Comparison of ENCODE assay signal across 19 cellular contexts in genomic region chr17:58215685-58216084, GRCh38. TPM values are rescaled to one million over a fixed set of nuclear protein-coding genes. Genes with fewer than 3 reads are reported as not detected.
A peak's percentile ranks its signal among the peaks of the same experiment; 100 is the strongest.
DNase-seq lines count a peak whose midpoint lies in the region; ATAC-seq and TF ChIP-seq lines count a peak whose summit lies in the region.
"Had no signal": no experiment of that assay in that cellular context is flagged by ENCODE, and none has a peak within 500 bp of the region (broad histone marks: within the 10 kb centered on the region; RNA-seq: fewer than 3 reads in every experiment).

No MANE protein-coding gene starts in this region.

- no peaks in the 10 kb centered on the region for H3K9me3 Mint-ChIP-seq in activated T-cell treated with anti-CD3 and anti-CD28 coated beads, Interleukin-2, amount 50 U/mL, for 4 hours
- H3K9me3 Mint-ChIP-seq: activated T-helper 2 cell treated with anti-CD3 and anti-CD28 coated beads, Interferon-gamma antibody, Interleukin-2, Interleukin-4, amounts not matched to agents 10 μg/mL and 5 μg/mL and 100 μg/mL, durations not matched to agents 14 hours and 24 hours and 36 hours; effector memory CD8-positive, alpha-beta T cell; H9 had no signal

- DNase-seq in NCI-H82 (lab: John Stamatoyannopoulos, UW) (peak; percentile 31), NCI-H82 treated with DMSO at 0.1 percent for 48 hours (lab: John Stamatoyannopoulos, UW; ENCODE audit: unreplicated experiment) (no peak), SK-MEL-5 (ENCODE audit: low read depth, low spot score) (peak; percentile 49), erythroblast (lab: John Stamatoyannopoulos, UW) (peak; percentile 22 to 28), RWPE1 (ENCODE audit: low spot score) (no peak)
- DNase-seq in activated T-cell treated with anti-CD3 and anti-CD28 coated beads, Interleukin-2, amount 50 U/mL, for 4 hours, result no peak
- DNase-seq: activated CD8-positive, alpha-beta T cell treated with anti-CD3 and anti-CD28 coated beads, Interleukin-2, amount 10 ng/mL, durations not matched to agents 7 days and 5 days; amygdala; cerebellar nuclear complex; effector memory CD8-positive, alpha-beta T cell; H9; hypothalamus; left cardiac atrium; NCI-H1417; occipital lobe had no signal

- H3K27ac ChIP-seq in RWPE1, result no peak overlapping the region

- no peak for ATAC-seq in HG02981 (IDR thresholded peaks at IDR 0.05; ENCODE audit: unreplicated experiment)
- ATAC-seq in activated T-cell treated with anti-CD3 and anti-CD28 coated beads, Interleukin-2, amount 50 U/mL, for 4 hours, result no peak
- ATAC-seq: activated CD8-positive, alpha-beta T cell treated with anti-CD3 and anti-CD28 coated beads, Interleukin-2, amount 10 ng/mL, durations not matched to agents 7 days and 5 days; effector memory CD8-positive, alpha-beta T cell; left cardiac atrium had no signal

- in situ Hi-C loops in SK-MEL-5 (cut with HindIII; ENCODE audit: low pct_unique_long_range_greater_than_20kb, low sequenced_read_pairs), result no loop called here

- H3K27me3 Mint-ChIP-seq in activated T-cell treated with anti-CD3 and anti-CD28 coated beads, Interleukin-2, amount 50 U/mL, for 4 hours (ENCODE audit: low read depth), result no peaks in the 10 kb centered on the region
- H3K27me3 Mint-ChIP-seq: effector memory CD8-positive, alpha-beta T cell had no signal

- H3K36me3 Mint-ChIP-seq in activated T-cell treated with anti-CD3 and anti-CD28 coated beads, Interleukin-2, amount 50 U/mL, for 4 hours (ENCODE audit: insufficient read depth), result peaks cover 21% of the 10 kb centered on the region

- TF ChIP-seq CTCF in LNCAP (IDR thresholded peaks at IDR 0.05), result 0 out of 2 replicates have a peak, but pooled peaks have one; percentile 8
- TF ChIP-seq CTCF in RWPE1 (conservative IDR thresholded peaks at IDR 0.05; ENCODE audit: low read depth), result no peak

- CTCF ChIA-PET in RWPE1 (lab: Yijun Ruan, JAX), result interaction anchor here (0.6 to 1.5 kb wide), 3 partner anchors 16 to 716 kb away, joined by 3 to 4 read pairs (median 4); no protein-coding TSS in a partner anchor

- POLR2A ChIA-PET in RWPE1 (lab: Yijun Ruan, JAX; ENCODE audit: low non-redundant PET), result interaction anchor here (0.5 kb wide), 1 partner anchor 198 kb away, joined by 4 read pairs; no protein-coding TSS in a partner anchor

- H3K4me1 Mint-ChIP-seq in activated T-cell treated with anti-CD3 and anti-CD28 coated beads, Interleukin-2, amount 50 U/mL, for 4 hours (ENCODE audit: low read depth), result peaks cover 21% of the 10 kb centered on the region

- H3K4me3 Mint-ChIP-seq in activated T-cell treated with anti-CD3 and anti-CD28 coated beads, Interleukin-2, amount 50 U/mL, for 4 hours, result no peak overlapping the region
- H3K4me3 Mint-ChIP-seq: activated CD8-positive, alpha-beta T cell treated with anti-CD3 and anti-CD28 coated beads, Interleukin-2, amount 10 ng/mL, durations not matched to agents 7 days and 5 days; effector memory CD8-positive, alpha-beta T cell; H9 had no signal

- TF ChIP-seq POLR2A in erythroblast (IDR thresholded peaks at IDR 0.05; ENCODE audit: low read length), result no peak

RNA-seq across cellular contexts. Expression of gene MKS1, which starts 3.4 kb away (rescaled TPM):
- 13.7 and 15.0 TPM in 2 replicates for total RNA-seq in SK-MEL-5 (2014; rRNA removed; shearing (Covaris generic))
- 15.8 and 20.5 TPM in 2 replicates for polyA plus RNA-seq in SK-MEL-5 (2015; cell fraction: cytosol; rRNA removed)
- 113 and 122 TPM in 2 replicates for polyA plus RNA-seq in SK-MEL-5 (2015; cell fraction: nucleus; rRNA removed)
- total RNA-seq in activated T-cell treated with anti-CD3 and anti-CD28 coated beads, Interleukin-2, amount 50 U/mL, for 4 hours, result 10 to 100 TPM; 17.0 to 22.0 (median 20.0) TPM

RNA-seq across cellular contexts. Expression of gene LPO, which starts 22.7 kb away (rescaled TPM):
- total RNA-seq in SK-MEL-5 (2014; rRNA removed; shearing (Covaris generic)), result not detected in 2 replicates
- polyA plus RNA-seq in SK-MEL-5 (2015; cell fraction: cytosol; rRNA removed), result 0.12 and 0.58 TPM in 2 replicates
- 0.20 TPM in 1 of 2 replicates, not detected in the other for polyA plus RNA-seq in SK-MEL-5 (2015; cell fraction: nucleus; rRNA removed)
- total RNA-seq in activated T-cell treated with anti-CD3 and anti-CD28 coated beads, Interleukin-2, amount 50 U/mL, for 4 hours, result under 1 TPM in 1 of 3 donors, not detected in 2; 0.18 TPM
- total RNA-seq: activated CD8-positive, alpha-beta T cell treated with anti-CD3 and anti-CD28 coated beads, Interleukin-2, amount 10 ng/mL, durations not matched to agents 7 days and 5 days; activated T-helper 2 cell treated with anti-CD3 and anti-CD28 coated beads, Interferon-gamma antibody, Interleukin-2, Interleukin-4, amounts not matched to agents 10 μg/mL and 5 μg/mL and 100 μg/mL, durations not matched to agents 14 hours and 24 hours and 36 hours; left cardiac atrium; occipital lobe; subcutaneous adipose tissue had no signal

RNA-seq across cellular contexts. Expression of gene EPX, which starts 23.2 kb away (rescaled TPM):
- total RNA-seq in SK-MEL-5 (2014; rRNA removed; shearing (Covaris generic)), result 0.27 TPM in 1 of 2 replicates, not detected in the other
- polyA plus RNA-seq in SK-MEL-5 (2015; cell fraction: cytosol; rRNA removed), result 0.02 and 0.04 TPM in 2 replicates
- polyA plus RNA-seq in SK-MEL-5 (2015; cell fraction: nucleus; rRNA removed), result not detected in 2 replicates
- not detected for total RNA-seq in activated T-cell treated with anti-CD3 and anti-CD28 coated beads, Interleukin-2, amount 50 U/mL, for 4 hours
- total RNA-seq: activated CD8-positive, alpha-beta T cell treated with anti-CD3 and anti-CD28 coated beads, Interleukin-2, amount 10 ng/mL, durations not matched to agents 7 days and 5 days; activated T-helper 2 cell treated with anti-CD3 and anti-CD28 coated beads, Interferon-gamma antibody, Interleukin-2, Interleukin-4, amounts not matched to agents 10 μg/mL and 5 μg/mL and 100 μg/mL, durations not matched to agents 14 hours and 24 hours and 36 hours; H9; left cardiac atrium; occipital lobe; subcutaneous adipose tissue had no signal

RNA-seq across cellular contexts. Expression of gene OR4D2, which starts 48.9 kb away (rescaled TPM):
- not detected in 2 replicates for total RNA-seq in SK-MEL-5 (2014; rRNA removed; shearing (Covaris generic))
- polyA plus RNA-seq in SK-MEL-5 (2015; cell fraction: cytosol; rRNA removed), result not detected in 2 replicates
- not detected in 2 replicates for polyA plus RNA-seq in SK-MEL-5 (2015; cell fraction: nucleus; rRNA removed)
- not detected for total RNA-seq in activated T-cell treated with anti-CD3 and anti-CD28 coated beads, Interleukin-2, amount 50 U/mL, for 4 hours
- total RNA-seq: activated CD8-positive, alpha-beta T cell treated with anti-CD3 and anti-CD28 coated beads, Interleukin-2, amount 10 ng/mL, durations not matched to agents 7 days and 5 days; activated T-helper 2 cell treated with anti-CD3 and anti-CD28 coated beads, Interferon-gamma antibody, Interleukin-2, Interleukin-4, amounts not matched to agents 10 μg/mL and 5 μg/mL and 100 μg/mL, durations not matched to agents 14 hours and 24 hours and 36 hours; H9; left cardiac atrium; occipital lobe; subcutaneous adipose tissue had no signal

Comparison
In these comparisons a context has a peak if more than half of its experiments do, and no peak if none do; other contexts are left out.
1. DNase-seq: peak in NCI-H82 (single experiment), SK-MEL-5 (single experiment) and erythroblast (2 of 2); none in NCI-H82 treated with DMSO at 0.1 percent for 48 hours (single experiment), activated T-cell treated with anti-CD3 and anti-CD28 coated beads, Interleukin-2, amount 50 U/mL, for 4 hours (single experiment) and RWPE1 (single experiment).